ENCODE assay signal across 2 cellular contexts in genomic region chr10:97336446-97336845, GRCh38.
TF ChIP-seq lines count a peak whose summit lies in the region.

No MANE protein-coding gene starts in this region.

TF ChIP-seq in H1, 55 proteins besides CTCF, POLR2A, EP300 and RAD21 (continues in another document):
- TF ChIP-seq CHD2 (IDR thresholded peaks at IDR 0.05; ENCODE audit: low read length) = no peak
- no peak for TF ChIP-seq BRCA1 (IDR thresholded peaks at IDR 0.05; ENCODE audit: low read depth, low read length)
- no peak for TF ChIP-seq SIRT6 (IDR thresholded peaks at IDR 0.05; ENCODE audit: low read length)
- no peak for TF ChIP-seq CREB1 (IDR thresholded peaks at IDR 0.05)
- no peak for TF ChIP-seq FOSL1 (IDR thresholded peaks at IDR 0.05; ENCODE audit: insufficient read depth, low read depth, low read length)
- TF ChIP-seq EZH2 (IDR thresholded peaks at IDR 0.05; ENCODE audit: low read depth, low read length, severe bottlenecking) = no peak
- TF ChIP-seq, protein P1, sequence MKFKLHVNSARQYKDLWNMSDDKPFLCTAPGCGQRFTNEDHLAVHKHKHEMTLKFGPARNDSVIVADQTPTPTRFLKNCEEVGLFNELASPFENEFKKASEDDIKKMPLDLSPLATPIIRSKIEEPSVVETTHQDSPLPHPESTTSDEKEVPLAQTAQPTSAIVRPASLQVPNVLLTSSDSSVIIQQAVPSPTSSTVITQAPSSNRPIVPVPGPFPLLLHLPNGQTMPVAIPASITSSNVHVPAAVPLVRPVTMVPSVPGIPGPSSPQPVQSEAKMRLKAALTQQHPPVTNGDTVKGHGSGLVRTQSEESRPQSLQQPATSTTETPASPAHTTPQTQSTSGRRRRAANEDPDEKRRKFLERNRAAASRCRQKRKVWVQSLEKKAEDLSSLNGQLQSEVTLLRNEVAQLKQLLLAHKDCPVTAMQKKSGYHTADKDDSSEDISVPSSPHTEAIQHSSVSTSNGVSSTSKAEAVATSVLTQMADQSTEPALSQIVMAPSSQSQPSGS (IDR thresholded peaks at IDR 0.05; ENCODE audit: low read length) = no peak
- no peak for TF ChIP-seq CBX8 (IDR thresholded peaks at IDR 0.05; ENCODE audit: borderline replicate concordance, low read depth, low read length)
- no peak for TF ChIP-seq CBX5 (IDR thresholded peaks at IDR 0.05; ENCODE audit: low read depth, low read length)
- no peak for TF ChIP-seq KDM4A (IDR thresholded peaks at IDR 0.05; ENCODE audit: low read depth, low read length, severe bottlenecking)
- TF ChIP-seq, protein P2, sequence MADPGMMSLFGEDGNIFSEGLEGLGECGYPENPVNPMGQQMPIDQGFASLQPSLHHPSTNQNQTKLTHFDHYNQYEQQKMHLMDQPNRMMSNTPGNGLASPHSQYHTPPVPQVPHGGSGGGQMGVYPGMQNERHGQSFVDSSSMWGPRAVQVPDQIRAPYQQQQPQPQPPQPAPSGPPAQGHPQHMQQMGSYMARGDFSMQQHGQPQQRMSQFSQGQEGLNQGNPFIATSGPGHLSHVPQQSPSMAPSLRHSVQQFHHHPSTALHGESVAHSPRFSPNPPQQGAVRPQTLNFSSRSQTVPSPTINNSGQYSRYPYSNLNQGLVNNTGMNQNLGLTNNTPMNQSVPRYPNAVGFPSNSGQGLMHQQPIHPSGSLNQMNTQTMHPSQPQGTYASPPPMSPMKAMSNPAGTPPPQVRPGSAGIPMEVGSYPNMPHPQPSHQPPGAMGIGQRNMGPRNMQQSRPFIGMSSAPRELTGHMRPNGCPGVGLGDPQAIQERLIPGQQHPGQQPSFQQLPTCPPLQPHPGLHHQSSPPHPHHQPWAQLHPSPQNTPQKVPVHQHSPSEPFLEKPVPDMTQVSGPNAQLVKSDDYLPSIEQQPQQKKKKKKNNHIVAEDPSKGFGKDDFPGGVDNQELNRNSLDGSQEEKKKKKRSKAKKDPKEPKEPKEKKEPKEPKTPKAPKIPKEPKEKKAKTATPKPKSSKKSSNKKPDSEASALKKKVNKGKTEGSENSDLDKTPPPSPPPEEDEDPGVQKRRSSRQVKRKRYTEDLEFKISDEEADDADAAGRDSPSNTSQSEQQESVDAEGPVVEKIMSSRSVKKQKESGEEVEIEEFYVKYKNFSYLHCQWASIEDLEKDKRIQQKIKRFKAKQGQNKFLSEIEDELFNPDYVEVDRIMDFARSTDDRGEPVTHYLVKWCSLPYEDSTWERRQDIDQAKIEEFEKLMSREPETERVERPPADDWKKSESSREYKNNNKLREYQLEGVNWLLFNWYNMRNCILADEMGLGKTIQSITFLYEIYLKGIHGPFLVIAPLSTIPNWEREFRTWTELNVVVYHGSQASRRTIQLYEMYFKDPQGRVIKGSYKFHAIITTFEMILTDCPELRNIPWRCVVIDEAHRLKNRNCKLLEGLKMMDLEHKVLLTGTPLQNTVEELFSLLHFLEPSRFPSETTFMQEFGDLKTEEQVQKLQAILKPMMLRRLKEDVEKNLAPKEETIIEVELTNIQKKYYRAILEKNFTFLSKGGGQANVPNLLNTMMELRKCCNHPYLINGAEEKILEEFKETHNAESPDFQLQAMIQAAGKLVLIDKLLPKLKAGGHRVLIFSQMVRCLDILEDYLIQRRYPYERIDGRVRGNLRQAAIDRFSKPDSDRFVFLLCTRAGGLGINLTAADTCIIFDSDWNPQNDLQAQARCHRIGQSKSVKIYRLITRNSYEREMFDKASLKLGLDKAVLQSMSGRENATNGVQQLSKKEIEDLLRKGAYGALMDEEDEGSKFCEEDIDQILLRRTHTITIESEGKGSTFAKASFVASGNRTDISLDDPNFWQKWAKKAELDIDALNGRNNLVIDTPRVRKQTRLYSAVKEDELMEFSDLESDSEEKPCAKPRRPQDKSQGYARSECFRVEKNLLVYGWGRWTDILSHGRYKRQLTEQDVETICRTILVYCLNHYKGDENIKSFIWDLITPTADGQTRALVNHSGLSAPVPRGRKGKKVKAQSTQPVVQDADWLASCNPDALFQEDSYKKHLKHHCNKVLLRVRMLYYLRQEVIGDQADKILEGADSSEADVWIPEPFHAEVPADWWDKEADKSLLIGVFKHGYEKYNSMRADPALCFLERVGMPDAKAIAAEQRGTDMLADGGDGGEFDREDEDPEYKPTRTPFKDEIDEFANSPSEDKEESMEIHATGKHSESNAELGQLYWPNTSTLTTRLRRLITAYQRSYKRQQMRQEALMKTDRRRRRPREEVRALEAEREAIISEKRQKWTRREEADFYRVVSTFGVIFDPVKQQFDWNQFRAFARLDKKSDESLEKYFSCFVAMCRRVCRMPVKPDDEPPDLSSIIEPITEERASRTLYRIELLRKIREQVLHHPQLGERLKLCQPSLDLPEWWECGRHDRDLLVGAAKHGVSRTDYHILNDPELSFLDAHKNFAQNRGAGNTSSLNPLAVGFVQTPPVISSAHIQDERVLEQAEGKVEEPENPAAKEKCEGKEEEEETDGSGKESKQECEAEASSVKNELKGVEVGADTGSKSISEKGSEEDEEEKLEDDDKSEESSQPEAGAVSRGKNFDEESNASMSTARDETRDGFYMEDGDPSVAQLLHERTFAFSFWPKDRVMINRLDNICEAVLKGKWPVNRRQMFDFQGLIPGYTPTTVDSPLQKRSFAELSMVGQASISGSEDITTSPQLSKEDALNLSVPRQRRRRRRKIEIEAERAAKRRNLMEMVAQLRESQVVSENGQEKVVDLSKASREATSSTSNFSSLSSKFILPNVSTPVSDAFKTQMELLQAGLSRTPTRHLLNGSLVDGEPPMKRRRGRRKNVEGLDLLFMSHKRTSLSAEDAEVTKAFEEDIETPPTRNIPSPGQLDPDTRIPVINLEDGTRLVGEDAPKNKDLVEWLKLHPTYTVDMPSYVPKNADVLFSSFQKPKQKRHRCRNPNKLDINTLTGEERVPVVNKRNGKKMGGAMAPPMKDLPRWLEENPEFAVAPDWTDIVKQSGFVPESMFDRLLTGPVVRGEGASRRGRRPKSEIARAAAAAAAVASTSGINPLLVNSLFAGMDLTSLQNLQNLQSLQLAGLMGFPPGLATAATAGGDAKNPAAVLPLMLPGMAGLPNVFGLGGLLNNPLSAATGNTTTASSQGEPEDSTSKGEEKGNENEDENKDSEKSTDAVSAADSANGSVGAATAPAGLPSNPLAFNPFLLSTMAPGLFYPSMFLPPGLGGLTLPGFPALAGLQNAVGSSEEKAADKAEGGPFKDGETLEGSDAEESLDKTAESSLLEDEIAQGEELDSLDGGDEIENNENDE (IDR thresholded peaks at IDR 0.05; ENCODE audit: insufficient replicate concordance, low read length) = no peak
- TF ChIP-seq E2F6 (IDR thresholded peaks at IDR 0.05) = no peak
- no peak for TF ChIP-seq SIX5 (IDR thresholded peaks at IDR 0.05; ENCODE audit: low read depth, low read length)
- TF ChIP-seq ZNF274 (IDR thresholded peaks at IDR 0.05; ENCODE audit: borderline replicate concordance, extremely low read depth, low read length) = no peak
- no peak for TF ChIP-seq RBBP5 (IDR thresholded peaks at IDR 0.05; ENCODE audit: borderline replicate concordance, low read depth, low read length)

TF ChIP-seq in neural cell, 6 proteins besides CTCF, POLR2A, EP300 and RAD21:
- TF ChIP-seq MXI1 (conservative IDR thresholded peaks at IDR 0.05; ENCODE audit: poor library complexity, severe bottlenecking) (no peak), REST (IDR thresholded peaks at IDR 0.05; ENCODE audit: borderline replicate concordance) (no peak), TAF1 (IDR thresholded peaks at IDR 0.05; ENCODE audit: low read depth) (no peak), POLR2AphosphoS5 (IDR thresholded peaks at IDR 0.05) (peak; percentile 11), EZH2 (IDR thresholded peaks at IDR 0.05; ENCODE audit: borderline replicate concordance, insufficient read depth, low read length, poor library complexity, severe bottlenecking) (no peak)
TF ChIP-seq in neural cell: peak in this region for 1.
